In genomic region chr4:23922535-23923115, GRCh38 we compare ENCODE assay signal across 23 cellular contexts. TPM values are rescaled to one million over a fixed set of nuclear protein-coding genes. Genes with fewer than 3 reads are reported as not detected.
"Had no signal": no experiment of that assay in that cellular context is flagged by ENCODE, and none has a peak within 500 bp of the region (broad histone marks: within the 10 kb centered on the region; RNA-seq: fewer than 3 reads in every experiment).

No MANE protein-coding gene starts in this region.

- H2AFZ ChIP-seq: parathyroid adenoma had no signal

- H3K4me3 Mint-ChIP-seq: activated CD4-positive, alpha-beta T cell treated with anti-CD3 and anti-CD28 coated beads, Interleukin-2, amount 10 ng/mL, durations not matched to agents 24 days and 14 days; activated CD8-positive, alpha-beta T cell treated with anti-CD3 and anti-CD28 coated beads, Interleukin-2, amount 10 ng/mL, durations not matched to agents 7 days and 5 days; activated naive CD8-positive, alpha-beta T cell treated with anti-CD3 and anti-CD28 coated beads, Interleukin-2, amount 10 ng/mL, durations not matched to agents 7 days and 5 days; activated T-cell treated with anti-CD3 and anti-CD28 coated beads, Interleukin-2, amount 50 U/mL, for 24 hours; dendritic cell treated with granulocyte-macrophage colony-stimulating factor and Interleukin-4, amounts not matched to agents 40 ng/mL and 50 ng/mL, for 4 days; memory B cell; natural killer cell had no signal

- H3K27ac ChIP-seq: breast epithelium, esophagus squamous epithelium, left ventricle myocardium inferior, parathyroid adenoma, vagina had no signal

- DNase-seq: activated CD4-positive, alpha-beta T cell treated with anti-CD3 and anti-CD28 coated beads, Interleukin-2, amount 10 ng/mL, durations not matched to agents 24 days and 14 days; activated CD8-positive, alpha-beta T cell treated with anti-CD3 and anti-CD28 coated beads, Interleukin-2, amount 10 ng/mL, durations not matched to agents 7 days and 5 days; activated naive CD4-positive, alpha-beta T cell treated with Interleukin-2 at 50 U/mL for 16 hours; activated naive CD8-positive, alpha-beta T cell treated with anti-CD3 and anti-CD28 coated beads, Interleukin-2, amount 10 ng/mL, durations not matched to agents 7 days and 5 days; activated T-cell treated with anti-CD3 and anti-CD28 coated beads, Interleukin-2, amount 50 U/mL, for 24 hours; amygdala; effector CD8-positive, alpha-beta T cell; esophagus squamous epithelium; hypothalamus; islet precursor cell; left ventricle myocardium inferior; natural killer cell; stimulated activated CD4-positive, alpha-beta T cell treated with anti-CD3 and anti-CD28 coated beads, Interleukin-2, amount 100 ng/mL, for 24 hours; stimulated activated naive CD4-positive, alpha-beta T cell treated with Interleukin-2 at 50 U/mL for 16 hours had no signal

- H3K4me1 ChIP-seq: breast epithelium, vagina had no signal

- H3K36me3 ChIP-seq: breast epithelium, esophagus squamous epithelium, left ventricle myocardium inferior, tibial nerve, vagina had no signal

- H3K9ac ChIP-seq: parathyroid adenoma had no signal

- H3K4me3 ChIP-seq: breast epithelium, esophagus squamous epithelium, left ventricle myocardium inferior, tibial nerve, vagina had no signal

- H3K27me3 Mint-ChIP-seq: activated CD4-positive, alpha-beta T cell treated with anti-CD3 and anti-CD28 coated beads, Interleukin-2, amount 10 ng/mL, durations not matched to agents 24 days and 14 days; activated naive CD8-positive, alpha-beta T cell treated with anti-CD3 and anti-CD28 coated beads, Interleukin-2, amount 10 ng/mL, durations not matched to agents 7 days and 5 days; activated T-cell treated with anti-CD3 and anti-CD28 coated beads, Interleukin-2, amount 50 U/mL, for 24 hours; memory B cell had no signal

- H3K27me3 ChIP-seq: breast epithelium, esophagus squamous epithelium, tibial nerve, vagina had no signal

- H3K4me1 Mint-ChIP-seq: activated CD4-positive, alpha-beta T cell treated with anti-CD3 and anti-CD28 coated beads, Interleukin-2, amount 10 ng/mL, durations not matched to agents 24 days and 14 days; activated naive CD8-positive, alpha-beta T cell treated with anti-CD3 and anti-CD28 coated beads, Interleukin-2, amount 10 ng/mL, durations not matched to agents 7 days and 5 days; memory B cell; natural killer cell had no signal

- ATAC-seq: activated CD8-positive, alpha-beta T cell treated with anti-CD3 and anti-CD28 coated beads, Interleukin-2, amount 10 ng/mL, durations not matched to agents 7 days and 5 days; natural killer cell had no signal

- H3K9me3 ChIP-seq: breast epithelium, esophagus squamous epithelium, left ventricle myocardium inferior, tibial nerve, vagina had no signal

- H3K27ac Mint-ChIP-seq: activated CD4-positive, alpha-beta T cell treated with anti-CD3 and anti-CD28 coated beads, Interleukin-2, amount 10 ng/mL, durations not matched to agents 24 days and 14 days; activated CD8-positive, alpha-beta T cell treated with anti-CD3 and anti-CD28 coated beads, Interleukin-2, amount 10 ng/mL, durations not matched to agents 7 days and 5 days; activated naive CD8-positive, alpha-beta T cell treated with anti-CD3 and anti-CD28 coated beads, Interleukin-2, amount 10 ng/mL, durations not matched to agents 7 days and 5 days; activated T-cell treated with anti-CD3 and anti-CD28 coated beads, Interleukin-2, amount 50 U/mL, for 24 hours; activated T-helper 2 cell treated with anti-CD3 and anti-CD28 coated beads, Interferon-gamma antibody, Interleukin-2, Interleukin-4, amounts not matched to agents 10 μg/mL and 5 μg/mL and 100 μg/mL, durations not matched to agents 14 hours and 24 hours and 36 hours; dendritic cell treated with granulocyte-macrophage colony-stimulating factor and Interleukin-4, amounts not matched to agents 40 ng/mL and 50 ng/mL, for 4 days; memory B cell; natural killer cell had no signal

- H3K36me3 Mint-ChIP-seq: activated naive CD8-positive, alpha-beta T cell treated with anti-CD3 and anti-CD28 coated beads, Interleukin-2, amount 10 ng/mL, durations not matched to agents 7 days and 5 days; memory B cell; natural killer cell had no signal

- H3K79me2 ChIP-seq: parathyroid adenoma had no signal

- H3K9me3 Mint-ChIP-seq: activated CD4-positive, alpha-beta T cell treated with anti-CD3 and anti-CD28 coated beads, Interleukin-2, amount 10 ng/mL, durations not matched to agents 24 days and 14 days; activated T-helper 2 cell treated with anti-CD3 and anti-CD28 coated beads, Interferon-gamma antibody, Interleukin-2, Interleukin-4, amounts not matched to agents 10 μg/mL and 5 μg/mL and 100 μg/mL, durations not matched to agents 14 hours and 24 hours and 36 hours; dendritic cell treated with granulocyte-macrophage colony-stimulating factor and Interleukin-4, amounts not matched to agents 40 ng/mL and 50 ng/mL, for 4 days had no signal

RNA-seq across cellular contexts. Expression of gene PPARGC1A, which starts 32.8 kb away (rescaled TPM):
- total RNA-seq: activated CD4-positive, alpha-beta T cell treated with anti-CD3 and anti-CD28 coated beads, Interleukin-2, amount 10 ng/mL, durations not matched to agents 24 days and 14 days; activated CD8-positive, alpha-beta T cell treated with anti-CD3 and anti-CD28 coated beads, Interleukin-2, amount 10 ng/mL, durations not matched to agents 7 days and 5 days; activated naive CD8-positive, alpha-beta T cell treated with anti-CD3 and anti-CD28 coated beads, Interleukin-2, amount 10 ng/mL, durations not matched to agents 7 days and 5 days; activated T-helper 2 cell treated with anti-CD3 and anti-CD28 coated beads, Interferon-gamma antibody, Interleukin-2, Interleukin-4, amounts not matched to agents 10 μg/mL and 5 μg/mL and 100 μg/mL, durations not matched to agents 14 hours and 24 hours and 36 hours; endothelial cell of umbilical vein; natural killer cell; T-helper 1 cell treated with Interleukin-12 subunit alpha and Interleukin-12 subunit beta and Interleukin-4 antibody, amounts not matched to agents 30 ng/mL and 1 ng/mL, for 36 hours had no signal
- polyA plus RNA-seq: endothelial cell of umbilical vein had no signal
